ENCODE assay signal across 1 cellular context in the genomic region with DNA sequence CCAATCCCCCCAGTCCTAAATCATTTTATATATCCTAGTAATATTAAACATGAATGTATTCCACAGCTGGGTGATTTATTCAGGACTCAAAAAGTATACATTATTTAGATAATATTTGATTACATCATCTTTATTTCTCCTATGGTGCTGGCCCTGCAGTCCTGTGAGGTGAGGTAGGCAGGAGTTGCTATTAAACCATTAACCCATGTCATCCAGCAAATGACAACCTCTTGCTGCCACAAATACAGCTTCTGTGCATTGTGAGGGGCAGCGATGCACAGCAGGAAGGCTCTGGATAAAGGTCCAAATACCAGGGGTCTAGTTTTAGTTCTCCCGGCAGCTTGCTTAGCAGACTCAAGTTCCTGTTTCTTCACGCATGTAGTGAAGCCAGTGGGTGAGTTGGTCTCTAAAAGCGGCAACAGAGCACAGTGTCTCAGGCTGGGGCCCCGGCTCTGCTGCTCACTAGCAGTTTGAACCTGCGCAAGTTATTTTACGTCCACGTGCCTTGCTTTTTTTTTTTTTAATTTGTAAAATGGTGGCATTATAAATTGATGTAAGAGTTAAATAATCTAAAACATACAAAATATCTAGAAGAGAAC.
TF ChIP-seq lines count a peak whose summit lies in the region.

No MANE protein-coding gene starts in this region.

TF ChIP-seq in GM12878, 131 proteins besides CTCF, POLR2A, EP300 and RAD21:
- TF ChIP-seq ATF7 (IDR thresholded peaks at IDR 0.05; ENCODE audit: low read depth) (peak; percentile 86), YBX1 (IDR thresholded peaks at IDR 0.05) (no peak)
